ENCODE assay signal across 1 cellular context in the genomic region with DNA sequence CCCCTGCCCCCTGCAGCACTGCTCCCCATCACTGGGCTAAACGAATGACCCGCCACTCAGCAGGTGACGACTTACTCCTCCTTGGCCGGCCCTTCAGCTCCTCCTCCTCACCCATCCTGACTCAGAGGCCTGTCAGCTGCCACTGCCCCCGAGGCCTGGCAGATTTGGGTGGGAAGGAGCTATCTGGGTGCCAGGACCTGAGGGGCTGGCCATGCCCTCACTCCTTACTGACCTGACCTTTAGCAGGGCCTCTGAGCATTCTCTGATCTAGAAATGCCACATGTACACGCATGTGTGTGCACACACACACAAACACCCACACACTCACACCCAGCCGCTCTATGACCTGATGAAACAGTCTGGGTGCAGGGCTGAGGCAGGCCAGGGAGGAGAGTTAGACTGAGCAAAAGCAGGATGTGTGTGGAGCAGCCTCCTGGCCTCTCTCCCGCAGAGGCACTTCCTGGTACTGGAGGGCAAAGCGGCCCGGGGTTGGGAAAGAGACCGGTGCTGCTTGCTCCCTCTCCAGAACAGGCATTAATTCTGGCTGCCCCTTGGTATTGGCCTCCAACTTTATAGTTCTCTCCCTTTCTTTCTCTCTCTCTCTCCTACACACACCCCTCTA.
A peak's percentile ranks its signal among the peaks of the same experiment; 100 is the strongest.
TF ChIP-seq lines count a peak whose summit lies in the region.

No MANE protein-coding gene starts in this region.

TF ChIP-seq in HepG2, 621 proteins besides CTCF, POLR2A, EP300 and RAD21 (continued from another document and continues in another):
- TF ChIP-seq ZNF280B (CRISPR knock-in tag; IDR thresholded peaks at IDR 0.05; ENCODE audit: borderline replicate concordance) = peak; percentile 53; the same call in 1 of the 2 replicates
- no peak for TF ChIP-seq RFXAP (CRISPR knock-in tag; IDR thresholded peaks at IDR 0.05; ENCODE audit: borderline replicate concordance)
- TF ChIP-seq TARDBP (CRISPR knock-in tag; IDR thresholded peaks at IDR 0.05) = peak; percentile 86
- no peak; the same call in 1 of the 2 replicates for TF ChIP-seq ATF5 (CRISPR knock-in tag; IDR thresholded peaks at IDR 0.05; ENCODE audit: low read depth)
- TF ChIP-seq ZIK1 (CRISPR knock-in tag; IDR thresholded peaks at IDR 0.05; ENCODE audit: borderline replicate concordance, low read depth) = no peak
- TF ChIP-seq PITX1 (CRISPR knock-in tag; IDR thresholded peaks at IDR 0.05) = no peak
- TF ChIP-seq ZBTB39 (CRISPR knock-in tag; IDR thresholded peaks at IDR 0.05) = no peak
- TF ChIP-seq ZSCAN30 (CRISPR knock-in tag; IDR thresholded peaks at IDR 0.05) = no peak
- TF ChIP-seq ZNF367 (CRISPR knock-in tag; IDR thresholded peaks at IDR 0.05; ENCODE audit: borderline replicate concordance) = no peak
- TF ChIP-seq FUBP1 (CRISPR knock-in tag; IDR thresholded peaks at IDR 0.05; ENCODE audit: borderline replicate concordance) = no peak
- peak; percentile 47; the same call in 1 of the 2 replicates for TF ChIP-seq HIVEP1 (CRISPR knock-in tag; IDR thresholded peaks at IDR 0.05)
- no peak for TF ChIP-seq ZNF331 (CRISPR knock-in tag; IDR thresholded peaks at IDR 0.05)
- no peak for TF ChIP-seq NFE2L2 (IDR thresholded peaks at IDR 0.05; ENCODE audit: low read length)
- no peak for TF ChIP-seq SMC3 (IDR thresholded peaks at IDR 0.05; ENCODE audit: low read length)
- TF ChIP-seq, protein P1, sequence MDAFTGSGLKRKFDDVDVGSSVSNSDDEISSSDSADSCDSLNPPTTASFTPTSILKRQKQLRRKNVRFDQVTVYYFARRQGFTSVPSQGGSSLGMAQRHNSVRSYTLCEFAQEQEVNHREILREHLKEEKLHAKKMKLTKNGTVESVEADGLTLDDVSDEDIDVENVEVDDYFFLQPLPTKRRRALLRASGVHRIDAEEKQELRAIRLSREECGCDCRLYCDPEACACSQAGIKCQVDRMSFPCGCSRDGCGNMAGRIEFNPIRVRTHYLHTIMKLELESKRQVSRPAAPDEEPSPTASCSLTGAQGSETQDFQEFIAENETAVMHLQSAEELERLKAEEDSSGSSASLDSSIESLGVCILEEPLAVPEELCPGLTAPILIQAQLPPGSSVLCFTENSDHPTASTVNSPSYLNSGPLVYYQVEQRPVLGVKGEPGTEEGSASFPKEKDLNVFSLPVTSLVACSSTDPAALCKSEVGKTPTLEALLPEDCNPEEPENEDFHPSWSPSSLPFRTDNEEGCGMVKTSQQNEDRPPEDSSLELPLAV (CRISPR knock-in tag; conservative IDR thresholded peaks at IDR 0.05; ENCODE audit: low read depth) = no peak
- 0 out of 2 replicates have a peak, but pooled peaks have one; percentile 59 for TF ChIP-seq SMAD3 (CRISPR knock-in tag; IDR thresholded peaks at IDR 0.05)
- TF ChIP-seq NR3C1 (CRISPR knock-in tag; IDR thresholded peaks at IDR 0.05) = no peak
- TF ChIP-seq ZNF775 (CRISPR knock-in tag; IDR thresholded peaks at IDR 0.05; ENCODE audit: borderline replicate concordance) = no peak
- 0 out of 2 replicates have a peak, but pooled peaks have one; percentile 71 for TF ChIP-seq BRCA1 (CRISPR knock-in tag; IDR thresholded peaks at IDR 0.05)
- TF ChIP-seq, protein P2, sequence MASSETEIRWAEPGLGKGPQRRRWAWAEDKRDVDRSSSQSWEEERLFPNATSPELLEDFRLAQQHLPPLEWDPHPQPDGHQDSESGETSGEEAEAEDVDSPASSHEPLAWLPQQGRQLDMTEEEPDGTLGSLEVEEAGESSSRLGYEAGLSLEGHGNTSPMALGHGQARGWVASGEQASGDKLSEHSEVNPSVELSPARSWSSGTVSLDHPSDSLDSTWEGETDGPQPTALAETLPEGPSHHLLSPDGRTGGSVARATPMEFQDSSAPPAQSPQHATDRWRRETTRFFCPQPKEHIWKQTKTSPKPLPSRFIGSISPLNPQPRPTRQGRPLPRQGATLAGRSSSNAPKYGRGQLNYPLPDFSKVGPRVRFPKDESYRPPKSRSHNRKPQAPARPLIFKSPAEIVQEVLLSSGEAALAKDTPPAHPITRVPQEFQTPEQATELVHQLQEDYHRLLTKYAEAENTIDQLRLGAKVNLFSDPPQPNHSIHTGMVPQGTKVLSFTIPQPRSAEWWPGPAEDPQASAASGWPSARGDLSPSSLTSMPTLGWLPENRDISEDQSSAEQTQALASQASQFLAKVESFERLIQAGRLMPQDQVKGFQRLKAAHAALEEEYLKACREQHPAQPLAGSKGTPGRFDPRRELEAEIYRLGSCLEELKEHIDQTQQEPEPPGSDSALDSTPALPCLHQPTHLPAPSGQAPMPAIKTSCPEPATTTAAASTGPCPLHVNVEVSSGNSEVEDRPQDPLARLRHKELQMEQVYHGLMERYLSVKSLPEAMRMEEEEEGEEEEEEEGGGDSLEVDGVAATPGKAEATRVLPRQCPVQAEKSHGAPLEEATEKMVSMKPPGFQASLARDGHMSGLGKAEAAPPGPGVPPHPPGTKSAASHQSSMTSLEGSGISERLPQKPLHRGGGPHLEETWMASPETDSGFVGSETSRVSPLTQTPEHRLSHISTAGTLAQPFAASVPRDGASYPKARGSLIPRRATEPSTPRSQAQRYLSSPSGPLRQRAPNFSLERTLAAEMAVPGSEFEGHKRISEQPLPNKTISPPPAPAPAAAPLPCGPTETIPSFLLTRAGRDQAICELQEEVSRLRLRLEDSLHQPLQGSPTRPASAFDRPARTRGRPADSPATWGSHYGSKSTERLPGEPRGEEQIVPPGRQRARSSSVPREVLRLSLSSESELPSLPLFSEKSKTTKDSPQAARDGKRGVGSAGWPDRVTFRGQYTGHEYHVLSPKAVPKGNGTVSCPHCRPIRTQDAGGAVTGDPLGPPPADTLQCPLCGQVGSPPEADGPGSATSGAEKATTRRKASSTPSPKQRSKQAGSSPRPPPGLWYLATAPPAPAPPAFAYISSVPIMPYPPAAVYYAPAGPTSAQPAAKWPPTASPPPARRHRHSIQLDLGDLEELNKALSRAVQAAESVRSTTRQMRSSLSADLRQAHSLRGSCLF (CRISPR knock-in tag; IDR thresholded peaks at IDR 0.05; ENCODE audit: borderline replicate concordance) = no peak
- no peak; the same call in 1 of the 2 replicates for TF ChIP-seq GATAD1 (CRISPR knock-in tag; IDR thresholded peaks at IDR 0.05)
- TF ChIP-seq PRDM4 (CRISPR knock-in tag; IDR thresholded peaks at IDR 0.05; ENCODE audit: borderline replicate concordance) = no peak
- TF ChIP-seq ZNF501 (CRISPR knock-in tag; IDR thresholded peaks at IDR 0.05) = no peak
- TF ChIP-seq, protein P3, sequence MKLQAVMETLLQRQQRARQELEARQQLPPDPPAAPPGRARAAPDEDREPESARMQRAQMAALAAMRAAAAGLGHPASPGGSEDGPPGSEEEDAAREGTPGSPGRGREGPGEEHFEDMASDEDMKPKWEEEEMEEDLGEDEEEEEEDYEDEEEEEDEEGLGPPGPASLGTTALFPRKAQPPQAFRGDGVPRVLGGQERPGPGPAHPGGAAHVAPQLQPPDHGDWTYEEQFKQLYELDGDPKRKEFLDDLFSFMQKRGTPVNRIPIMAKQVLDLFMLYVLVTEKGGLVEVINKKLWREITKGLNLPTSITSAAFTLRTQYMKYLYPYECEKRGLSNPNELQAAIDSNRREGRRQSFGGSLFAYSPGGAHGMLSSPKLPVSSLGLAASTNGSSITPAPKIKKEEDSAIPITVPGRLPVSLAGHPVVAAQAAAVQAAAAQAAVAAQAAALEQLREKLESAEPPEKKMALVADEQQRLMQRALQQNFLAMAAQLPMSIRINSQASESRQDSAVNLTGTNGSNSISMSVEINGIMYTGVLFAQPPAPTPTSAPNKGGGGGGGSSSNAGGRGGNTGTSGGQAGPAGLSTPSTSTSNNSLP (IDR thresholded peaks at IDR 0.05; ENCODE audit: low read depth, low read length) = no peak
- no peak; the same call in 1 of the 2 replicates for TF ChIP-seq WIZ (CRISPR knock-in tag; IDR thresholded peaks at IDR 0.05)
- no peak for TF ChIP-seq ZNF777 (CRISPR knock-in tag; IDR thresholded peaks at IDR 0.05)
- TF ChIP-seq RNF219 (CRISPR knock-in tag; IDR thresholded peaks at IDR 0.05) = no peak
